12 cellular contexts compared by ENCODE assay signal in the genomic region with DNA sequence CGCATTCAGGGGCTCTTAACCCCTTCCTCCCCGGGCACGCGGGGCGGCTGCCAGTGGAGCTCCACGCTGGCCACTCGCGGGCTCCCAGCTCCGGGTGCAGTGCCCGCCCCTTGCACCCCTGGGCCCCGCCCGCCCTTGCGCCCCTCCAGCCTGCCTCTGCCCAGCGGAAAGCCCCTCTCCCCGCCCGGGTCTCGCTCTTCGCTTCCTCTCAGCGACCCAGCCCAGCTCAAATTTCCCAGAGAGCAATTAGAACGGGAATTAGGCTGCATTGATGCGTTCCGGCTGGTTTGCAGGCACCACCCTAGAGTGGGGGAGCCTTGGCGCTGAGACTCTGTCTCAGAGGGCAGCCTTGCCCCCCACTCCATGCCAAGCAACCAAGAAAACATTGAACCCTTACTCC. TPM values are rescaled to one million over a fixed set of nuclear protein-coding genes. Genes with fewer than 3 reads are reported as not detected.
DNase-seq lines count a peak whose midpoint lies in the region; ATAC-seq and TF ChIP-seq lines count a peak whose summit lies in the region.
"Had no signal": no experiment of that assay in that cellular context is flagged by ENCODE, and none has a peak within 500 bp of the region (broad histone marks: within the 10 kb centered on the region; RNA-seq: fewer than 3 reads in every experiment).

No MANE protein-coding gene starts in this region.

- no peak overlapping the region for H3K27ac Mint-ChIP-seq in CD4-positive, alpha-beta T cell
- no peak overlapping the region for H3K27ac Mint-ChIP-seq in activated naive CD8-positive, alpha-beta T cell treated with anti-CD3 and anti-CD28 coated beads, Interleukin-2, amount 50 U/mL, for 24 hours
- peak overlapping the region in 1 of 6 donors; percentile 87 for H3K27ac Mint-ChIP-seq in naive B cell

- H3K27ac ChIP-seq in CD4-positive, alpha-beta T cell (ENCODE audit: low read depth, low read length) = no peak overlapping the region

- intact Hi-C loops in CD4-positive, alpha-beta T cell (cut with DNase I, micrococcal nuclease) = loop anchor here in 1 of 2 experiments (5.0 kb wide), 1 partner anchor 168 kb away; a partner anchor contains a TSS

- CTCF ChIA-PET in CD4-positive, alpha-beta T cell (lab: Charles Lee) = no interaction called here

- POLR2A ChIA-PET in CD4-positive, alpha-beta T cell (lab: Charles Lee) = interaction anchor here (1.3 kb wide), 1 partner anchor 130 kb away, joined by 3 read pairs; no protein-coding TSS in a partner anchor

- no peaks in the 10 kb centered on the region for H3K9me3 ChIP-seq in CD4-positive, alpha-beta T cell (ENCODE audit: control insufficient read depth, low read length)

- no peak for DNase-seq in CD4-positive, alpha-beta T cell
- DNase-seq in GM06990 (ENCODE audit: extremely low read depth, insufficient read length) (no peak), naive B cell (no peak), NCI-H510A treated with DMSO at 0.1 percent for 48 hours (lab: John Stamatoyannopoulos, UW) (no peak), globus pallidus (ENCODE audit: low spot score) (no peak)
- DNase-seq in activated naive CD8-positive, alpha-beta T cell treated with anti-CD3 and anti-CD28 coated beads, Interleukin-2, amount 50 U/mL, for 24 hours = no peak
- no peak for DNase-seq in activated effector memory CD4-positive, alpha-beta T cell treated with Interleukin-2 at 50 U/mL for 16 hours
- DNase-seq: GDM1, NCI-H2107 had no signal

- peak overlapping the region; percentile 84 for H3K4me3 Mint-ChIP-seq in CD4-positive, alpha-beta T cell
- peak overlapping the region; percentile 76 for H3K4me3 Mint-ChIP-seq in activated naive CD8-positive, alpha-beta T cell treated with anti-CD3 and anti-CD28 coated beads, Interleukin-2, amount 50 U/mL, for 24 hours
- H3K4me3 Mint-ChIP-seq in naive B cell = peak overlapping the region; percentile 81 to 92 (median 86)

- H3K27me3 Mint-ChIP-seq in CD4-positive, alpha-beta T cell = peaks cover 77% of the 10 kb centered on the region
- H3K27me3 Mint-ChIP-seq in activated naive CD8-positive, alpha-beta T cell treated with anti-CD3 and anti-CD28 coated beads, Interleukin-2, amount 50 U/mL, for 24 hours = peaks cover 75% of the 10 kb centered on the region
- H3K27me3 Mint-ChIP-seq in naive B cell = peaks cover 64 to 89% (median 87%) of the 10 kb centered on the region in 3 donors

- no peak for TF ChIP-seq CTCF in CD4-positive, alpha-beta T cell (IDR thresholded peaks at IDR 0.05)
- no peak for TF ChIP-seq CTCF in GM06990 (IDR thresholded peaks at IDR 0.05; ENCODE audit: insufficient read depth, low read length, poor library complexity, severe bottlenecking)

- H3K4me3 ChIP-seq in GM06990 (replicated peaks; ENCODE audit: low read depth, low read length) = peak overlapping the region; percentile 11

- peaks cover 74% of the 10 kb centered on the region for H3K27me3 ChIP-seq in CD4-positive, alpha-beta T cell (ENCODE audit: control insufficient read depth, insufficient read depth, low read length)
- H3K27me3 ChIP-seq in GM06990 (replicated peaks; ENCODE audit: control insufficient read depth, insufficient read depth, low read length) = peaks cover 4% of the 10 kb centered on the region

- peaks cover 46% of the 10 kb centered on the region for H3K4me1 Mint-ChIP-seq in CD4-positive, alpha-beta T cell (ENCODE audit: low read depth)
- H3K4me1 Mint-ChIP-seq in activated naive CD8-positive, alpha-beta T cell treated with anti-CD3 and anti-CD28 coated beads, Interleukin-2, amount 50 U/mL, for 24 hours = peaks cover 32% of the 10 kb centered on the region
- H3K4me1 Mint-ChIP-seq in naive B cell = peaks cover 39 to 49% (median 41%) of the 10 kb centered on the region in 3 donors

- ATAC-seq in CD4-positive, alpha-beta T cell (ENCODE audit: poor library complexity) = no peak
- ATAC-seq in activated naive CD8-positive, alpha-beta T cell treated with anti-CD3 and anti-CD28 coated beads, Interleukin-2, amount 50 U/mL, for 24 hours = no peak
- ATAC-seq in naive B cell (ENCODE audit: low read depth in 2 of 2) = no peak
- no peak for ATAC-seq in HG02759 (IDR thresholded peaks at IDR 0.05; ENCODE audit: unreplicated experiment)
- ATAC-seq: Right ventricle myocardium inferior had no signal

- peaks cover 3% of the 10 kb centered on the region for H3K36me3 Mint-ChIP-seq in CD4-positive, alpha-beta T cell (ENCODE audit: low read depth)
- H3K36me3 Mint-ChIP-seq in activated naive CD8-positive, alpha-beta T cell treated with anti-CD3 and anti-CD28 coated beads, Interleukin-2, amount 50 U/mL, for 24 hours (ENCODE audit: low read depth) = no peaks in the 10 kb centered on the region
- H3K36me3 Mint-ChIP-seq in naive B cell = peaks cover 0 to 43% of the 10 kb centered on the region in 2 donors

- no peaks in the 10 kb centered on the region for H3K36me3 ChIP-seq in GM06990 (ENCODE audit: control insufficient read depth, insufficient read depth, low read length)

- H3K9me3 Mint-ChIP-seq in CD4-positive, alpha-beta T cell = no peaks in the 10 kb centered on the region
- no peaks in the 10 kb centered on the region for H3K9me3 Mint-ChIP-seq in activated naive CD8-positive, alpha-beta T cell treated with anti-CD3 and anti-CD28 coated beads, Interleukin-2, amount 50 U/mL, for 24 hours
- H3K9me3 Mint-ChIP-seq in naive B cell = peaks cover 4 to 16% (median 9%) of the 10 kb centered on the region in 7 donors

RNA-seq across cellular contexts. Expression of a gene that starts 1.8 kb away (rescaled TPM):
- not detected for total RNA-seq in CD4-positive, alpha-beta T cell
- not detected for polyA plus RNA-seq in naive B cell (ENCODE audit: low read depth in 6 of 6)
- total RNA-seq: dermis microvascular lymphatic vessel endothelial cell, Right ventricle myocardium inferior had no signal
